ENCODE assay signal across 32 cellular contexts in genomic region chr10:78956391-78956790, GRCh38.
"Had no signal": no experiment of that assay in that cellular context is flagged by ENCODE, and none has a peak within 500 bp of the region (broad histone marks: within the 10 kb centered on the region; RNA-seq: fewer than 3 reads in every experiment).

No MANE protein-coding gene starts in this region.

- H3K4me3 Mint-ChIP-seq: activated CD4-positive, alpha-beta memory T cell treated with anti-CD3 and anti-CD28 coated beads, Interleukin-2, amount 10 ng/mL, durations not matched to agents 7 days and 5 days; activated CD8-positive, alpha-beta memory T cell treated with anti-CD3 and anti-CD28 coated beads, Interleukin-2, amount 10 ng/mL, durations not matched to agents 7 days and 5 days; activated naive CD4-positive, alpha-beta T cell treated with anti-CD3 and anti-CD28 coated beads, Interleukin-2, amount 10 ng/mL, durations not matched to agents 7 days and 5 days; activated naive CD8-positive, alpha-beta T cell; activated naive CD8-positive, alpha-beta T cell treated with anti-CD3 and anti-CD28 coated beads, Interleukin-2, amount 50 U/mL, for 24 hours had no signal

- H3K27me3 Mint-ChIP-seq: activated CD4-positive, alpha-beta memory T cell treated with anti-CD3 and anti-CD28 coated beads, Interleukin-2, amount 10 ng/mL, durations not matched to agents 7 days and 5 days; activated CD8-positive, alpha-beta memory T cell treated with anti-CD3 and anti-CD28 coated beads, Interleukin-2, amount 10 ng/mL, durations not matched to agents 7 days and 5 days; activated naive CD8-positive, alpha-beta T cell; activated naive CD8-positive, alpha-beta T cell treated with anti-CD3 and anti-CD28 coated beads, Interleukin-2, amount 50 U/mL, for 24 hours had no signal

- H3K27ac ChIP-seq: Peyer's patch, VCaP had no signal

- DNase-seq: activated CD4-positive, alpha-beta memory T cell treated with anti-CD3 and anti-CD28 coated beads, Interleukin-2, amount 10 ng/mL, durations not matched to agents 7 days and 5 days; activated CD4-positive, alpha-beta T cell treated with anti-CD3 and anti-CD28 coated beads for 1 hour; activated CD4-positive, alpha-beta T cell treated with anti-CD3 and anti-CD28 coated beads for 48 hours; activated CD4-positive, CD25-positive, alpha-beta regulatory T cell; activated CD8-positive, alpha-beta memory T cell treated with anti-CD3 and anti-CD28 coated beads for 24 hours; activated CD8-positive, alpha-beta memory T cell treated with anti-CD3 and anti-CD28 coated beads, Interleukin-2, amount 10 ng/mL, durations not matched to agents 7 days and 5 days; activated CD8-positive, alpha-beta memory T cell treated with anti-CD3 and anti-CD28 coated beads, Interleukin-2, amount 50 U/mL, for 48 hours; activated effector memory CD4-positive, alpha-beta T cell treated with Interleukin-2 at 50 U/mL for 16 hours; activated naive CD4-positive, alpha-beta T cell treated with anti-CD3 and anti-CD28 coated beads, Interleukin-2, amount 10 ng/mL, durations not matched to agents 7 days and 5 days; activated naive CD8-positive, alpha-beta T cell treated with anti-CD3 and anti-CD28 coated beads, Interleukin-2, amount 50 U/mL, for 24 hours; activated T-cell treated with anti-CD3 and anti-CD28 coated beads, Interleukin-2, amount 50 U/mL, for 48 hours; anterior cingulate cortex; caudate nucleus; cerebellar nuclear complex; Karpas-422; KBM-7; NCI-H1105 treated with DMSO at 0.1 percent for 48 hours; NCI-H1436; NCI-H1694; NCI-H1930; NCI-H2081 treated with DMSO at 0.1 percent for 48 hours; NCI-H345; NCI-H524 treated with DMSO at 0.1 percent for 48 hours; PC-3; Peyer's patch; RPMI8226; SIG-M5; T-helper 2 cell; T-helper 9 cell had no signal

- H3K9me3 Mint-ChIP-seq: activated CD4-positive, alpha-beta memory T cell treated with anti-CD3 and anti-CD28 coated beads, Interleukin-2, amount 10 ng/mL, durations not matched to agents 7 days and 5 days; activated naive CD4-positive, alpha-beta T cell treated with anti-CD3 and anti-CD28 coated beads, Interleukin-2, amount 10 ng/mL, durations not matched to agents 7 days and 5 days; activated naive CD8-positive, alpha-beta T cell treated with anti-CD3 and anti-CD28 coated beads, Interleukin-2, amount 50 U/mL, for 24 hours had no signal

- H3K4me3 ChIP-seq: Peyer's patch had no signal

- H3K9me3 ChIP-seq: Peyer's patch had no signal

- H3K36me3 Mint-ChIP-seq: activated CD8-positive, alpha-beta memory T cell treated with anti-CD3 and anti-CD28 coated beads, Interleukin-2, amount 10 ng/mL, durations not matched to agents 7 days and 5 days; activated naive CD4-positive, alpha-beta T cell treated with anti-CD3 and anti-CD28 coated beads, Interleukin-2, amount 10 ng/mL, durations not matched to agents 7 days and 5 days; activated naive CD8-positive, alpha-beta T cell had no signal

- H3K36me3 ChIP-seq: Peyer's patch had no signal

- H3K27ac Mint-ChIP-seq: activated CD4-positive, alpha-beta memory T cell treated with anti-CD3 and anti-CD28 coated beads, Interleukin-2, amount 10 ng/mL, durations not matched to agents 7 days and 5 days; activated CD8-positive, alpha-beta memory T cell treated with anti-CD3 and anti-CD28 coated beads, Interleukin-2, amount 10 ng/mL, durations not matched to agents 7 days and 5 days; activated naive CD4-positive, alpha-beta T cell treated with anti-CD3 and anti-CD28 coated beads, Interleukin-2, amount 10 ng/mL, durations not matched to agents 7 days and 5 days; activated naive CD8-positive, alpha-beta T cell; activated naive CD8-positive, alpha-beta T cell treated with anti-CD3 and anti-CD28 coated beads, Interleukin-2, amount 50 U/mL, for 24 hours had no signal

- H3K4me1 Mint-ChIP-seq: activated CD4-positive, alpha-beta memory T cell treated with anti-CD3 and anti-CD28 coated beads, Interleukin-2, amount 10 ng/mL, durations not matched to agents 7 days and 5 days; activated CD8-positive, alpha-beta memory T cell treated with anti-CD3 and anti-CD28 coated beads, Interleukin-2, amount 10 ng/mL, durations not matched to agents 7 days and 5 days; activated naive CD4-positive, alpha-beta T cell treated with anti-CD3 and anti-CD28 coated beads, Interleukin-2, amount 10 ng/mL, durations not matched to agents 7 days and 5 days; activated naive CD8-positive, alpha-beta T cell treated with anti-CD3 and anti-CD28 coated beads, Interleukin-2, amount 50 U/mL, for 24 hours had no signal

- H3K27me3 ChIP-seq: Peyer's patch had no signal

- ATAC-seq: activated CD8-positive, alpha-beta memory T cell treated with anti-CD3 and anti-CD28 coated beads, Interleukin-2, amount 10 ng/mL, durations not matched to agents 7 days and 5 days; activated naive CD8-positive, alpha-beta T cell treated with anti-CD3 and anti-CD28 coated beads, Interleukin-2, amount 50 U/mL, for 24 hours; PC-3; Right ventricle myocardium inferior had no signal
